Comparison of ENCODE assay signal across 8 cellular contexts in the genomic region with DNA sequence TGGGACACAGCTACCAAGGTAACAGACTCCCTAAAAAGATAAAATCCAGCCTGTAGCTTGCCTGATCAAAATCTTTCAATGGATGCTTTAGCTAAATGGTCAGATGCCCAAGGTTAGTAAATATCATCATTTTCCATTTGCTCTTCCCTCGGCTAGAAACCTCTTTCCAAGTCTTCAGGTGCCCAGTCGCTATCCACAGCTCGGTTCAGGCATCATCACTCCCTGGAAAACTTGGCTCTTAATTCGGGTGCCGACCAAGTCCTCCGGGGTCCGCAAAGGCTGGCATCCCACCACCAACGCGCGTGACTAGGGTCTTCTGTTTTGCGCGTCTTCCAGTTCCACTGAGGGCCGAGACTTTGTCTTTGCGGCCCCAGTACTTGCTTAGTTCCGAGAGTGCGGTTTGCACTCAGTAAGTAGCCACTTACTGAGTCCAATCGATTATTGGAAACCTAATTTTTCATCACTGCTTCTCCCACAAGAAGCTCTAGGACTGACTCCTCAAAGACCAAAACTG. TPM values are rescaled to one million over a fixed set of nuclear protein-coding genes. Genes with fewer than 3 reads are reported as not detected.
DNase-seq lines count a peak whose midpoint lies in the region; ATAC-seq and TF ChIP-seq lines count a peak whose summit lies in the region.

No MANE protein-coding gene starts in this region.

- peaks cover 4% of the 10 kb centered on the region; the same call in 1 of the 2 replicates for H4K20me1 ChIP-seq in PC-9 (ENCODE audit: insufficient read depth)

- intact Hi-C loops in PC-9 (cut with micrococcal nuclease; ENCODE audit: unreplicated experiment) (loop anchor here (10.0 kb wide), 1 partner anchor 1781 kb away; no protein-coding TSS in a partner anchor), psoas muscle (cut with DNase I) (no loop called here)

- no peak for TF ChIP-seq CTCF in GM12865 (IDR thresholded peaks at IDR 0.05; ENCODE audit: insufficient read depth, low read depth, low read length, missing control alignments)
- no peak for TF ChIP-seq CTCF in PC-9 (conservative IDR thresholded peaks at IDR 0.05)
- TF ChIP-seq CTCF in psoas muscle (IDR thresholded peaks at IDR 0.05): no peak
- no peak for TF ChIP-seq CTCF in WERI-Rb-1 (IDR thresholded peaks at IDR 0.05; ENCODE audit: low read depth, low read length)

- ATAC-seq in psoas muscle (no peak), GM21360 (IDR thresholded peaks at IDR 0.05; ENCODE audit: unreplicated experiment) (no peak)

- peak overlapping the region; percentile 90 for H2AFZ ChIP-seq in PC-9

- CTCF ChIA-PET in PC-9 (lab: Charles Lee): no interaction called here

- no peaks in the 10 kb centered on the region for H3K79me2 ChIP-seq in PC-9 (ENCODE audit: low read depth)

- WGBS in psoas muscle, 3 donors: 16 to 21% (median 16%) methylated on average over 17 of the region's 17 CpGs

- H3K4me1 ChIP-seq in PC-9 (replicated peaks; ENCODE audit: insufficient read depth) (peaks cover 19% of the 10 kb centered on the region), psoas muscle (no peaks in the 10 kb centered on the region)

- H3K27me3 ChIP-seq in PC-9 (ENCODE audit: insufficient read depth, low read depth) (no peaks in the 10 kb centered on the region), psoas muscle (ENCODE audit: insufficient read depth in 3 of 3, low read length in 2 of 3) (no peaks in the 10 kb centered on the region), WERI-Rb-1 (ENCODE audit: insufficient read depth, low read depth, severe bottlenecking) (no peaks in the 10 kb centered on the region)

- peak overlapping the region; percentile 82 for H3K4me2 ChIP-seq in PC-9

- peaks cover 59% of the 10 kb centered on the region for H3F3A ChIP-seq in PC-9 (ENCODE audit: insufficient read depth, low read depth)

- H3K36me3 ChIP-seq in PC-9 (ENCODE audit: low read depth) (no peaks in the 10 kb centered on the region), psoas muscle (ENCODE audit: insufficient read depth in 1 of 2, low read depth in 1 of 2) (no peaks in the 10 kb centered on the region), WERI-Rb-1 (peaks cover 4% of the 10 kb centered on the region)

- peak overlapping the region; percentile 82 for H3K27ac ChIP-seq in PC-9
- H3K27ac ChIP-seq in epithelial cell of prostate: peak overlapping the region; percentile 61
- H3K27ac ChIP-seq in psoas muscle: peak overlapping the region; percentile 75
- no peak overlapping the region for H3K27ac ChIP-seq in WERI-Rb-1

- H3K9me2 ChIP-seq in PC-9 (ENCODE audit: insufficient read depth): no peaks in the 10 kb centered on the region

- H3K9me3 ChIP-seq in PC-9 (ENCODE audit: insufficient read depth, low read depth): no peaks in the 10 kb centered on the region
- no peaks in the 10 kb centered on the region for H3K9me3 ChIP-seq in psoas muscle
- no peaks in the 10 kb centered on the region for H3K9me3 ChIP-seq in WERI-Rb-1 (ENCODE audit: severe bottlenecking)

- peak overlapping the region; percentile 64 for H3K4me3 ChIP-seq in GM12865 (ENCODE audit: low read depth, low read length)
- H3K4me3 ChIP-seq in PC-9: peak overlapping the region; percentile 62
- peak overlapping the region; percentile 69 for H3K4me3 ChIP-seq in psoas muscle
- H3K4me3 ChIP-seq in WERI-Rb-1 (ENCODE audit: low read depth, low read length): no peak overlapping the region

- DNase-seq in GM12865 (ENCODE audit: low read depth) (peak; percentile 32), PC-9 (no peak), epithelial cell of prostate (ENCODE audit: low read depth, low spot score) (no peak), psoas muscle (no peak), WERI-Rb-1 (no peak), AG20443 (ENCODE audit: low spot score) (no peak)
- no peak for DNase-seq in stimulated activated CD4-positive, alpha-beta T cell treated with anti-CD3 and anti-CD28 coated beads, Interleukin-2, amount 100 ng/mL, for 24 hours

- POLR2A ChIA-PET in PC-9 (lab: Charles Lee; ENCODE audit: unreplicated experiment): interaction anchor here (0.6 to 0.7 kb wide), 3 partner anchors 12 to 384 kb away, joined by 3 to 20 read pairs (median 3); no protein-coding TSS in a partner anchor

- no TSS peak for BruUV-seq in PC-9 (replicated peaks; lab: Mats Ljungman, UMichigan)

RNA-seq across cellular contexts. Expression of gene OR4D9, which starts 44.3 kb away (rescaled TPM):
- total RNA-seq in PC-9 (2021): not detected in 2 replicates
- total RNA-seq in psoas muscle: not detected
- polyA plus RNA-seq in psoas muscle: not detected

RNA-seq across cellular contexts. Expression of gene OR4D11, which starts 52.3 kb away (rescaled TPM):
- not detected in 2 replicates for total RNA-seq in PC-9 (2021)
- not detected for total RNA-seq in psoas muscle
- polyA plus RNA-seq in psoas muscle: not detected

RNA-seq across cellular contexts. Expression of gene OSBP, which starts 59.9 kb away (rescaled TPM):
- total RNA-seq in PC-9 (2021): 40.4 and 49.7 TPM in 2 replicates
- 10 to 100 TPM; 43.3 to 51.2 (median 48.6) TPM for total RNA-seq in psoas muscle
- 10 to 100 TPM; 12.9 to 41.8 (median 30.4) TPM for polyA plus RNA-seq in psoas muscle
